Comparison of ENCODE assay signal across 9 cellular contexts in genomic region chr1:12040457-12041051, GRCh38. TPM values are rescaled to one million over a fixed set of nuclear protein-coding genes. Genes with fewer than 3 reads are reported as not detected.
DNase-seq lines count a peak whose midpoint lies in the region; ATAC-seq and TF ChIP-seq lines count a peak whose summit lies in the region.
"Had no signal": no experiment of that assay in that cellular context is flagged by ENCODE, and none has a peak within 500 bp of the region (broad histone marks: within the 10 kb centered on the region; RNA-seq: fewer than 3 reads in every experiment).

No MANE protein-coding gene starts in this region.

- WGBS in esophagus squamous epithelium, 2 donors, result 21 to 26% methylated on average over 5 of the region's 6 CpGs

- H3K27ac ChIP-seq in esophagus squamous epithelium, result no peak overlapping the region
- H3K27ac ChIP-seq: C4-2B had no signal

- in situ Hi-C loops in astrocyte of the spinal cord (cut with HindIII; ENCODE audit: low sequenced_read_pairs), result no loop called here

- H3K27me3 ChIP-seq in esophagus squamous epithelium, result peaks cover 0 to 27% (median 0%) of the 10 kb centered on the region in 4 donors

- peaks cover 4% of the 10 kb centered on the region for H3K27me3 Mint-ChIP-seq in osteocyte (ENCODE audit: unreplicated experiment)

- H3K36me3 Mint-ChIP-seq in osteocyte (ENCODE audit: unreplicated experiment), result no peaks in the 10 kb centered on the region

- ATAC-seq in GM21529 (IDR thresholded peaks at IDR 0.05; ENCODE audit: unreplicated experiment), result peak; percentile 73

- peak; percentile 17 to 83 (median 49) for DNase-seq in NCI-H1417 (lab: John Stamatoyannopoulos, UW)
- DNase-seq in NCI-H1417 treated with DMSO at 0.1 percent for 48 hours (lab: John Stamatoyannopoulos, UW), result no peak
- DNase-seq in HT1080 (ENCODE audit: low read depth), result peak; percentile 73
- peak; percentile 91 for DNase-seq in astrocyte of the spinal cord (ENCODE audit: low read depth, low spot score)
- DNase-seq in osteocyte (ENCODE audit: extremely low spot score, unreplicated experiment), result no peak
- DNase-seq in HuH-7.5 (ENCODE audit: low spot score), result no peak
- no peak for DNase-seq in esophagus squamous epithelium (lab: John Stamatoyannopoulos, UW)

- no peak for TF ChIP-seq CTCF in astrocyte of the spinal cord (IDR thresholded peaks at IDR 0.05; ENCODE audit: low read depth, low read length)
- no peak for TF ChIP-seq CTCF in osteocyte (IDR thresholded peaks at IDR 0.05)
- no peak for TF ChIP-seq CTCF in esophagus squamous epithelium (IDR thresholded peaks at IDR 0.05)

- H3K4me3 ChIP-seq in astrocyte of the spinal cord (ENCODE audit: low read depth, low read length), result no peak overlapping the region
- no peak overlapping the region for H3K4me3 ChIP-seq in esophagus squamous epithelium

- H3K36me3 ChIP-seq in esophagus squamous epithelium, result no peaks in the 10 kb centered on the region

- H3K9me3 ChIP-seq in esophagus squamous epithelium, result no peaks in the 10 kb centered on the region

- H3K4me1 ChIP-seq in esophagus squamous epithelium, result peaks cover 0 to 18% (median 0%) of the 10 kb centered on the region in 3 donors

- H3K4me3 Mint-ChIP-seq in osteocyte (ENCODE audit: unreplicated experiment), result no peak overlapping the region

- intact Hi-C loops in esophagus squamous epithelium (cut with DNase I), result no loop called here

- peaks cover 5% of the 10 kb centered on the region for H3K4me1 Mint-ChIP-seq in osteocyte (ENCODE audit: unreplicated experiment)

- no peak for TF ChIP-seq POLR2A in esophagus squamous epithelium (IDR thresholded peaks at IDR 0.05)

- H3K27ac Mint-ChIP-seq in osteocyte (ENCODE audit: unreplicated experiment), result no peak overlapping the region

- H3K9me3 Mint-ChIP-seq in osteocyte (ENCODE audit: unreplicated experiment), result no peaks in the 10 kb centered on the region

RNA-seq across cellular contexts. Expression of gene MIIP, which starts 21.3 kb away (rescaled TPM):
- 30.4 and 34.2 TPM in 2 replicates for total RNA-seq in HT1080 (2014; rRNA removed; shearing (Covaris generic))
- 15.2 and 18.6 TPM in 2 replicates for polyA plus RNA-seq in HT1080 (2015; cell fraction: cytosol; rRNA removed)
- 41.5 and 48.7 TPM in 2 replicates for polyA plus RNA-seq in HT1080 (2015; cell fraction: nucleus; rRNA removed)
- 19.8 and 24.0 TPM in 2 replicates for total RNA-seq in osteocyte
- 10 to 100 TPM; 13.0 to 24.9 (median 19.8) TPM for total RNA-seq in esophagus squamous epithelium

RNA-seq across cellular contexts. Expression of gene TNFRSF8, which starts 22.5 kb away (rescaled TPM):
- 6.1 and 7.7 TPM in 2 replicates for total RNA-seq in HT1080 (2014; rRNA removed; shearing (Covaris generic))
- polyA plus RNA-seq in HT1080 (2015; cell fraction: cytosol; rRNA removed), result 1.1 and 1.4 TPM in 2 replicates
- 2.3 and 2.6 TPM in 2 replicates for polyA plus RNA-seq in HT1080 (2015; cell fraction: nucleus; rRNA removed)
- total RNA-seq in osteocyte, result not detected in 2 replicates
- 1 to 10 TPM in 1 of 4 donors, under 1 TPM in 2, not detected in 1; 0.18 to 1.2 (median 0.76) TPM for total RNA-seq in esophagus squamous epithelium

Comparison
In these comparisons a context has a peak if more than half of its experiments do, and no peak if none do; other contexts are left out.
1. DNase-seq: peak in NCI-H1417 (3 of 3), HT1080 (single experiment) and astrocyte of the spinal cord (single experiment); none in NCI-H1417 treated with DMSO at 0.1 percent for 48 hours (single experiment), osteocyte (single experiment), HuH-7.5 (single experiment) and esophagus squamous epithelium (single experiment).